ENCODE assay signal across 12 cellular contexts in genomic region chr9:8429157-8429556, GRCh38.
"Had no signal": no experiment of that assay in that cellular context is flagged by ENCODE, and none has a peak within 500 bp of the region (broad histone marks: within the 10 kb centered on the region; RNA-seq: fewer than 3 reads in every experiment).

No MANE protein-coding gene starts in this region.

- H3K9me3 ChIP-seq: breast epithelium, thyroid gland had no signal

- H2AFZ ChIP-seq: parathyroid adenoma had no signal

- DNase-seq: activated effector memory CD4-positive, alpha-beta T cell treated with Interleukin-2 at 50 U/mL for 16 hours; aorta; hippocampal formation; retina; stimulated activated CD4-positive, alpha-beta T cell treated with anti-CD3 and anti-CD28 coated beads, Interleukin-15, amount 100 ng/mL, for 24 hours; stimulated activated CD4-positive, alpha-beta T cell treated with anti-CD3 and anti-CD28 coated beads, Interleukin-4, amount 100 ng/mL, for 24 hours; T-helper 9 cell; thyroid gland had no signal

- FAIRE-seq: urothelium cell line had no signal

- H3K27ac ChIP-seq: breast epithelium, parathyroid adenoma, thyroid gland had no signal

- H3K4me3 ChIP-seq: breast epithelium, thyroid gland had no signal

- H3K9ac ChIP-seq: parathyroid adenoma had no signal

- H3K79me2 ChIP-seq: parathyroid adenoma had no signal

- H3K27me3 Mint-ChIP-seq: activated naive CD8-positive, alpha-beta T cell had no signal

- H3K27ac Mint-ChIP-seq: activated naive CD8-positive, alpha-beta T cell had no signal

- H3K36me3 Mint-ChIP-seq: activated naive CD8-positive, alpha-beta T cell had no signal

- H3K4me1 ChIP-seq: breast epithelium, parathyroid adenoma, thyroid gland had no signal

- H3K27me3 ChIP-seq: breast epithelium, thyroid gland had no signal

- H3K36me3 ChIP-seq: breast epithelium, thyroid gland had no signal

- H3K4me3 Mint-ChIP-seq: activated naive CD8-positive, alpha-beta T cell had no signal
